Comparison of ENCODE assay signal across 8 cellular contexts in genomic region chr11:125626381-125626950, GRCh38. TPM values are rescaled to one million over a fixed set of nuclear protein-coding genes. Genes with fewer than 3 reads are reported as not detected.
DNase-seq lines count a peak whose midpoint lies in the region; ATAC-seq and TF ChIP-seq lines count a peak whose summit lies in the region.

No MANE protein-coding gene starts in this region.

- peak overlapping the region; percentile 94 for H3K4me3 ChIP-seq in Loucy (ENCODE audit: low read length, poor library complexity, severe bottlenecking)

- H3K9me3 Mint-ChIP-seq in activated T-helper 17 cell treated with anti-CD3 and anti-CD28 coated beads, Interleukin-2, amount 50 U/mL, for 72 hours: no peaks in the 10 kb centered on the region

- ATAC-seq in GM21786 (IDR thresholded peaks at IDR 0.05; ENCODE audit: unreplicated experiment) (peak; percentile 35), left cardiac atrium (peak; percentile 2 to 35), GM18520 (IDR thresholded peaks at IDR 0.05; ENCODE audit: unreplicated experiment) (no peak)
- ATAC-seq in activated T-helper 17 cell treated with anti-CD3 and anti-CD28 coated beads, Interleukin-2, amount 50 U/mL, for 72 hours (replicated peaks): no peak

- H3K79me2 ChIP-seq in Loucy (ENCODE audit: insufficient read depth, low read length): peaks cover 50% of the 10 kb centered on the region

- H3K4me3 Mint-ChIP-seq in activated T-helper 17 cell treated with anti-CD3 and anti-CD28 coated beads, Interleukin-2, amount 50 U/mL, for 72 hours: peak overlapping the region; percentile 91

- H3K4me2 ChIP-seq in Loucy (ENCODE audit: low read depth, low read length, poor library complexity, severe bottlenecking): peak overlapping the region; percentile 92

- peak overlapping the region; percentile 91 for H3K9ac ChIP-seq in Loucy (ENCODE audit: low read depth, low read length, poor library complexity, severe bottlenecking)

- peaks cover 35% of the 10 kb centered on the region for H3K4me1 ChIP-seq in Loucy (ENCODE audit: insufficient read depth, low read length, poor library complexity, severe bottlenecking)

- H3K27ac Mint-ChIP-seq in activated T-helper 17 cell treated with anti-CD3 and anti-CD28 coated beads, Interleukin-2, amount 50 U/mL, for 72 hours: peak overlapping the region; percentile 96

- no peaks in the 10 kb centered on the region for H3K27me3 Mint-ChIP-seq in activated T-helper 17 cell treated with anti-CD3 and anti-CD28 coated beads, Interleukin-2, amount 50 U/mL, for 72 hours

- peaks cover 14% of the 10 kb centered on the region for H3K4me1 Mint-ChIP-seq in activated T-helper 17 cell treated with anti-CD3 and anti-CD28 coated beads, Interleukin-2, amount 50 U/mL, for 72 hours

- DNase-seq in SKM-1 treated with dmso at 0.1 percent for 144 hours (lab: John Stamatoyannopoulos, UW; ENCODE audit: unreplicated experiment) (peak; percentile 42), SKM-1 (lab: John Stamatoyannopoulos, UW; ENCODE audit: unreplicated experiment) (no peak), left cardiac atrium (no peak), putamen (ENCODE audit: low spot score) (peak; percentile 9)

- H3K36me3 ChIP-seq in Loucy (ENCODE audit: insufficient read depth, low read length): peaks cover 19% of the 10 kb centered on the region; the same call in 1 of the 2 replicates

- no peaks in the 10 kb centered on the region; the same call in 1 of the 2 replicates for H3F3A ChIP-seq in Loucy (ENCODE audit: low read depth)

- H3K27me3 ChIP-seq in Loucy (ENCODE audit: insufficient read depth, low read length, poor library complexity, severe bottlenecking): no peaks in the 10 kb centered on the region

- no peaks in the 10 kb centered on the region for H3K9me2 ChIP-seq in Loucy (replicated peaks; ENCODE audit: low read depth, low read length)

- H4K20me1 ChIP-seq in Loucy (ENCODE audit: insufficient read depth, low read length, poor library complexity, severe bottlenecking): peaks cover 47% of the 10 kb centered on the region

- peak overlapping the region; percentile 91 for H2AFZ ChIP-seq in Loucy (ENCODE audit: low read length)

- intact Hi-C loops in left cardiac atrium (cut with DNase I): loop anchor here in 1 of 2 donors (10.0 kb wide), 1 partner anchor 52 kb away; no protein-coding TSS in a partner anchor

- TF ChIP-seq CTCF in Loucy (conservative IDR thresholded peaks at IDR 0.05; ENCODE audit: low read length): peak; percentile 67

- no peaks in the 10 kb centered on the region for H3K9me3 ChIP-seq in Loucy (ENCODE audit: insufficient read depth, low read depth, low read length)

- peaks cover 79% of the 10 kb centered on the region for H3K36me3 Mint-ChIP-seq in activated T-helper 17 cell treated with anti-CD3 and anti-CD28 coated beads, Interleukin-2, amount 50 U/mL, for 72 hours (ENCODE audit: low read depth)

RNA-seq across cellular contexts. Expression of gene CHEK1, which starts 1.5 kb away (rescaled TPM):
- total RNA-seq in activated T-helper 17 cell treated with anti-CD3 and anti-CD28 coated beads, Interleukin-2, amount 50 U/mL, for 72 hours: 100 to 1,000 TPM in 1 of 2 donors, 10 to 100 TPM in 1; 96.0 to 147 TPM
- 1 to 10 TPM; 1.8 to 3.2 TPM for total RNA-seq in left cardiac atrium

RNA-seq across cellular contexts. Expression of gene STT3A, which starts 33.8 kb away (rescaled TPM):
- 100 to 1,000 TPM; 133 to 146 TPM for total RNA-seq in activated T-helper 17 cell treated with anti-CD3 and anti-CD28 coated beads, Interleukin-2, amount 50 U/mL, for 72 hours
- 10 to 100 TPM; 84.1 to 90.3 TPM for total RNA-seq in left cardiac atrium

RNA-seq across cellular contexts. Expression of gene ACRV1, which starts 54.2 kb away (rescaled TPM):
- total RNA-seq in activated T-helper 17 cell treated with anti-CD3 and anti-CD28 coated beads, Interleukin-2, amount 50 U/mL, for 72 hours: not detected
- total RNA-seq in left cardiac atrium: not detected

RNA-seq across cellular contexts. Expression of gene EI24, which starts 57.2 kb away (rescaled TPM):
- 10 to 100 TPM; 17.0 to 40.5 TPM for total RNA-seq in activated T-helper 17 cell treated with anti-CD3 and anti-CD28 coated beads, Interleukin-2, amount 50 U/mL, for 72 hours
- 10 to 100 TPM; 63.7 to 73.2 TPM for total RNA-seq in left cardiac atrium

Comparison
In these comparisons a context has a peak if more than half of its experiments do, and no peak if none do; other contexts are left out.
1. DNase-seq: peak in SKM-1 treated with dmso at 0.1 percent for 144 hours (single experiment) and putamen (single experiment); none in SKM-1 (single experiment) and left cardiac atrium (single experiment).
2. ATAC-seq: peak in GM21786 (single experiment) and left cardiac atrium (2 of 2); none in activated T-helper 17 cell treated with anti-CD3 and anti-CD28 coated beads, Interleukin-2, amount 50 U/mL, for 72 hours (single experiment) and GM18520 (single experiment).
3. RNA of gene CHEK1, which starts 1.5 kb away (total RNA-seq): 96.0 to 147 TPM in activated T-helper 17 cell treated with anti-CD3 and anti-CD28 coated beads, Interleukin-2, amount 50 U/mL, for 72 hours; 1.8 to 3.2 TPM in left cardiac atrium; every median in the first group is over 10 times any median in the second.